In the genomic region with DNA sequence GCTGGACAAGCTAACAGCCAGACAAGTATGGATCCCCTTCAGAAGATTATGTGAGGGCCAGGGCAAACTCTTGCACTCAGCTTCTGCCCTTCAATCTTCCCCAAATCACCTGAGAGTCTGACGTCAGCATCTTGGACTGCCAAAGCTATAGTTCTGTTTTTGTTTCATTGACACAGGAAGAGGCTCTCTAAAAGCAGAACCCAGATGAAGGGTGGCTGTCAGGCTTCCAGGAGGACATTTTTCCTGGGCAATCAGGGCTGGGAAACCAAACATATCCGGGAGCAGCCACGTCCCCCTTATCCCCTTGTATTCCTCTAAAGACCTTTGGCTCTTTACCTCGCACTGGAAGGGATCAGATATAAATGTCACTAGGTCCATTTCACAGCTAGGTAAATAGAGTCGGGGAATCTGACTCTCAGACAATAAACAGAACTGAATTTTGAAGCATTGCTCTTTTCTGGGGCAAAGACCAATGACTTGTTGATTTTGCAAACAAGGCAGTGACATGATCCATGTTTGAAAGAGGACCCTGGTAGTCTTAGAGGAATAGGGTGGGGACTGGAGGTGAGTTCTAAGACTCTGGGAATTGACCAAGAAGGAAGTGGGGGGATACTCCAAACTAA, we compare ENCODE assay signal across 1 cellular context.
A peak's percentile ranks its signal among the peaks of the same experiment; 100 is the strongest.
TF ChIP-seq lines count a peak whose summit lies in the region.

No MANE protein-coding gene starts in this region.

TF ChIP-seq in HepG2, 621 proteins besides CTCF, POLR2A, EP300 and RAD21 (continued from another document):
- TF ChIP-seq DZIP1 (CRISPR knock-in tag; IDR thresholded peaks at IDR 0.05) (no peak), WIZ (CRISPR knock-in tag; IDR thresholded peaks at IDR 0.05) (no peak), CREB1 (IDR thresholded peaks at IDR 0.05) (peak; percentile 81), CREB1 (CRISPR knock-in tag; IDR thresholded peaks at IDR 0.05) (no peak), ZNF776 (CRISPR knock-in tag; IDR thresholded peaks at IDR 0.05) (no peak), CENPT (CRISPR knock-in tag; IDR thresholded peaks at IDR 0.05; ENCODE audit: low read depth) (no peak), ZNF629 (CRISPR knock-in tag; conservative IDR thresholded peaks at IDR 0.05) (peak; percentile 93), ZMYM3 (CRISPR knock-in tag; IDR thresholded peaks at IDR 0.05) (peak; percentile 91)
